In the genomic region with DNA sequence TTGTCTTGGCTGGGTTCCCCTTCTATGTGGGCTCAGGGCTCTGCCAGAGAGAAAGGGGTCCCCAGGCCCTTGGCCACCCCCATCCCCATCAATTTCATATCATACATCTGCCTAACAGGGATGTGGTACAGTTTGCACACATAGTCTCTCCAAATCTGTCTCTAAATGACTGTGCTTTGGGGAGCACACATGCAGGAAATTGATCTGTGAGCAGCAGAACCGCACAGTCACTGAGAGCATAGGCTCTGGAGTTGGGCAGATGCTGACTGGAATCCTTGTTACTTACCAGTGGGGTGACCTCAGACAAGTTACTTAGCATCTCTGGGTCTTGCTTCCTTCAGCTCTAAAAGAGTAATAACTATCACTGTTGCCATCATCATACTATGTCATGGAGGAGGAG, we compare ENCODE assay signal across 21 cellular contexts.
DNase-seq lines count a peak whose midpoint lies in the region; ATAC-seq, FAIRE-seq and TF ChIP-seq lines count a peak whose summit lies in the region.
"Had no signal": no experiment of that assay in that cellular context is flagged by ENCODE, and none has a peak within 500 bp of the region (broad histone marks: within the 10 kb centered on the region; RNA-seq: fewer than 3 reads in every experiment).

No MANE protein-coding gene starts in this region.

- in situ Hi-C loops in GM12878 (cut with MboI), result no loop called here

- peak; percentile 89 for ATAC-seq in activated CD8-positive, alpha-beta memory T cell treated with anti-CD3 and anti-CD28 coated beads, Interleukin-2, amount 10 ng/mL, durations not matched to agents 7 days and 5 days
- ATAC-seq in GM19351 (IDR thresholded peaks at IDR 0.05; ENCODE audit: unreplicated experiment) (peak; percentile 50), GM12878 (peak; percentile 31; the same call in 2 of the 3 replicates), aorta (ENCODE audit: low FRiP score) (no peak)
- ATAC-seq: K562 had no signal

- H3K27me3 ChIP-seq in GM12878 (replicated peaks in 1 of 2; ENCODE audit: control insufficient read depth in 2 of 2, insufficient read depth in 2 of 2, low read length in 1 of 2) (peaks cover 3 to 5% of the 10 kb centered on the region in 2 experiments; a peak in 2 of 4 replicates), aorta (ENCODE audit: control insufficient read depth in 1 of 2, insufficient read depth in 2 of 2, low read length in 1 of 2) (no peaks in the 10 kb centered on the region)

- no peaks in the 10 kb centered on the region for H3K36me3 ChIP-seq in GM12878 (ENCODE audit: control insufficient read depth in 2 of 2, insufficient read depth in 2 of 2, low read length in 1 of 2)
- H3K36me3 ChIP-seq in aorta (ENCODE audit: control insufficient read depth in 1 of 2, insufficient read depth in 2 of 2, low read length in 1 of 2), result no peaks in the 10 kb centered on the region

- H3K4me1 ChIP-seq in GM12878 (ENCODE audit: control insufficient read depth, insufficient read depth, low read length) (peaks cover 21% of the 10 kb centered on the region), aorta (ENCODE audit: control insufficient read depth in 1 of 2, insufficient read depth in 2 of 2, low read length in 2 of 2) (no peaks in the 10 kb centered on the region)

- H3K9me3 ChIP-seq in GM12878 (replicated peaks; ENCODE audit: control insufficient read depth, insufficient read depth, low read length), result no peaks in the 10 kb centered on the region; the same call in 2 of the 3 replicates
- no peaks in the 10 kb centered on the region for H3K9me3 ChIP-seq in aorta (ENCODE audit: control insufficient read depth, low read length)

- no peaks in the 10 kb centered on the region for H3K79me2 ChIP-seq in GM12878 (ENCODE audit: control insufficient read depth, insufficient read depth, low read length)

- H4K20me1 ChIP-seq in GM12878 (ENCODE audit: control insufficient read depth, insufficient read depth), result no peaks in the 10 kb centered on the region; the same call in 1 of the 2 replicates

- TF ChIP-seq POLR2A in GM12878 (IDR thresholded peaks at IDR 0.05; ENCODE audit: low read depth, low read length), result no peak

- 43% methylated on average over 1 of the region's 1 CpG for WGBS in GM12878 (ENCODE audit: insufficient coverage, insufficient replicate concordance, low lambda C conversion rate, missing lambda C conversion rate)
- WGBS in aorta, 2 donors, result 88% methylated on average over 1 of the region's 1 CpG

- H3K9ac ChIP-seq in GM12878 (ENCODE audit: control insufficient read depth, insufficient read depth, low read length), result no peak overlapping the region

- TF ChIP-seq RAD21 in GM12878 (IDR thresholded peaks at IDR 0.05; ENCODE audit: insufficient read depth, low read depth, low read length), result no peak

- H3K4me3 ChIP-seq in GM12878, result no peak overlapping the region
- no peak overlapping the region for H3K4me3 ChIP-seq in aorta (ENCODE audit: low read length in 2 of 2)
- H3K4me3 ChIP-seq: K562 had no signal

- H3K4me1 Mint-ChIP-seq in activated CD8-positive, alpha-beta memory T cell treated with anti-CD3 and anti-CD28 coated beads, Interleukin-2, amount 10 ng/mL, durations not matched to agents 7 days and 5 days, result peaks cover 26% of the 10 kb centered on the region

- peak; percentile 69 for DNase-seq in activated CD8-positive, alpha-beta memory T cell treated with anti-CD3 and anti-CD28 coated beads, Interleukin-2, amount 10 ng/mL, durations not matched to agents 7 days and 5 days
- DNase-seq in activated CD8-positive, alpha-beta memory T cell treated with anti-CD3 and anti-CD28 coated beads for 24 hours, result no peak
- DNase-seq in GM12878 (ENCODE audit: low read depth, low spot score), result no peak
- no peak for DNase-seq in urothelium cell line (ENCODE audit: low spot score)
- DNase-seq in aorta, result no peak
- DNase-seq in NCI-H146 (lab: John Stamatoyannopoulos, UW), result no peak
- DNase-seq: CD4-positive, CD25-positive, alpha-beta regulatory T cell; DMS153; DND-41; MV-4-11; NCI-H1105 treated with DMSO at 0.1 percent for 48 hours; NCI-H2029; NCI-H446; NCI-H526; NCI-H82; RPMI8226; SHP77 had no signal

- POLR2A ChIA-PET in GM12878 (lab: Charles Lee), result interaction anchor here (1.0 kb wide), 1 partner anchor 9 kb away, joined by 4 read pairs; no protein-coding TSS in a partner anchor

- H3K36me3 Mint-ChIP-seq in activated CD8-positive, alpha-beta memory T cell treated with anti-CD3 and anti-CD28 coated beads, Interleukin-2, amount 10 ng/mL, durations not matched to agents 7 days and 5 days, result no peaks in the 10 kb centered on the region
- H3K36me3 Mint-ChIP-seq: CD4-positive, CD25-positive, alpha-beta regulatory T cell had no signal

- H3K4me2 ChIP-seq in GM12878 (ENCODE audit: control insufficient read depth, insufficient read depth), result no peak overlapping the region

- CTCF ChIA-PET in activated CD8-positive, alpha-beta memory T cell treated with anti-CD3 and anti-CD28 coated beads, Interleukin-2, amount 10 ng/mL, durations not matched to agents 7 days and 5 days (lab: Charles Lee), result no interaction called here
- CTCF ChIA-PET in GM12878 (lab: Yijun Ruan, JAX), result interaction anchor here (1.4 kb wide), 1 partner anchor 11 kb away, joined by 6 read pairs; no protein-coding TSS in a partner anchor

- FAIRE-seq in GM12878 (lab: Jason Lieb, UNC) (peak; percentile 71), urothelium cell line (lab: Jason Lieb, UNC) (peak; percentile 58)
- FAIRE-seq: H54, HTR-8/SVneo, K562 had no signal

- H3K27ac ChIP-seq in GM12878 (ENCODE audit: control insufficient read depth, insufficient read depth) (no peak overlapping the region), aorta (ENCODE audit: low read depth in 1 of 2, low read length in 2 of 2) (no peak overlapping the region)

- peaks cover 43% of the 10 kb centered on the region for H3K27me3 Mint-ChIP-seq in activated CD8-positive, alpha-beta memory T cell treated with anti-CD3 and anti-CD28 coated beads, Interleukin-2, amount 10 ng/mL, durations not matched to agents 7 days and 5 days

- RAD21 ChIA-PET in GM12878 (lab: Charles Lee; ENCODE audit: unreplicated experiment), result no interaction called here

- H3K4me3 Mint-ChIP-seq in activated CD8-positive, alpha-beta memory T cell treated with anti-CD3 and anti-CD28 coated beads, Interleukin-2, amount 10 ng/mL, durations not matched to agents 7 days and 5 days, result no peak overlapping the region
- H3K4me3 Mint-ChIP-seq: CD4-positive, CD25-positive, alpha-beta regulatory T cell had no signal

- no peak overlapping the region for H2AFZ ChIP-seq in GM12878 (ENCODE audit: control insufficient read depth, low read depth, low read length)

- H3K27ac Mint-ChIP-seq in activated CD8-positive, alpha-beta memory T cell treated with anti-CD3 and anti-CD28 coated beads, Interleukin-2, amount 10 ng/mL, durations not matched to agents 7 days and 5 days, result peak overlapping the region; percentile 0
- H3K27ac Mint-ChIP-seq: CD4-positive, CD25-positive, alpha-beta regulatory T cell had no signal

- TF ChIP-seq EP300 in GM12878 (IDR thresholded peaks at IDR 0.05; ENCODE audit: borderline replicate concordance in 1 of 2, control insufficient read depth in 1 of 2, low read depth in 2 of 2, low read length in 2 of 2), result no peak

- no peaks in the 10 kb centered on the region for H3K9me3 Mint-ChIP-seq in activated CD8-positive, alpha-beta memory T cell treated with anti-CD3 and anti-CD28 coated beads, Interleukin-2, amount 10 ng/mL, durations not matched to agents 7 days and 5 days (ENCODE audit: low read depth)
- H3K9me3 Mint-ChIP-seq: CD4-positive, CD25-positive, alpha-beta regulatory T cell had no signal

- intact Hi-C loops in GM12878 (cut with micrococcal nuclease; ENCODE audit: unreplicated experiment) (no loop called here), aorta (cut with DNase I) (no loop called here)

- no peak for TF ChIP-seq CTCF in GM12878 (IDR thresholded peaks at IDR 0.05 in 2 of 3, conservative IDR thresholded peaks at IDR 0.05 in 1 of 3; ENCODE audit: control insufficient read depth in 2 of 3, extremely low read depth in 1 of 3, insufficient read depth in 1 of 3, low read depth in 3 of 3, low read length in 3 of 3)

- no TSS peak for BruUV-seq in GM12878 (replicated peaks; lab: Mats Ljungman, UMichigan)

- SMC1A ChIA-PET in GM12878 (lab: Charles Lee; ENCODE audit: uncharacterized antibody, unreplicated experiment), result interaction anchor here (0.7 kb wide), 1 partner anchor 10 kb away, joined by 3 read pairs; no protein-coding TSS in a partner anchor

TF ChIP-seq in GM12878, 131 proteins besides CTCF, POLR2A, EP300 and RAD21:
- peak; percentile 39 for TF ChIP-seq RUNX3 (IDR thresholded peaks at IDR 0.05; ENCODE audit: low read length)
- TF ChIP-seq CBX5 (IDR thresholded peaks at IDR 0.05; ENCODE audit: low read depth), result no peak
